In the genomic region with DNA sequence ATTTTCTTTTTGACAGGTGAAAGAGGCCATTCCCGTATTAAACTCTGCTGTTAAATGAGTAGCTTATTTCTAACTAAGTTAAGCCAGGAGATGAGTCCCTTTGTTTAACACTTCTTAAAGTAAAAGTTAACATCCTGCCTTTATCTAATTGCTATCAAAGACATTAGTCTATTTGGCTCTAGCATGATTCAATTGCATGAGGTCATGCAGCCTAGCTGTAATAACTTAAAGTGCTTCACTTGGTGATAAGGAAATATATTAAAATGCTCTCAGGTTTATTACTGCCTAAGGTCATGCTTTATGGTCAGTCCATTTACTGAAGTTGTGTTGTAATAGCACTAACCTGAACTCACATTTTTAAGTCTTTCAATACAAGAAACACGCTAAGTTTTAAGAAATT, we compare ENCODE assay signal across 1 cellular context.
TF ChIP-seq lines count a peak whose summit lies in the region.

No MANE protein-coding gene starts in this region.

TF ChIP-seq in K562, 482 proteins besides CTCF, POLR2A, EP300 and RAD21 (continued from another document):
- TF ChIP-seq, protein P1, sequence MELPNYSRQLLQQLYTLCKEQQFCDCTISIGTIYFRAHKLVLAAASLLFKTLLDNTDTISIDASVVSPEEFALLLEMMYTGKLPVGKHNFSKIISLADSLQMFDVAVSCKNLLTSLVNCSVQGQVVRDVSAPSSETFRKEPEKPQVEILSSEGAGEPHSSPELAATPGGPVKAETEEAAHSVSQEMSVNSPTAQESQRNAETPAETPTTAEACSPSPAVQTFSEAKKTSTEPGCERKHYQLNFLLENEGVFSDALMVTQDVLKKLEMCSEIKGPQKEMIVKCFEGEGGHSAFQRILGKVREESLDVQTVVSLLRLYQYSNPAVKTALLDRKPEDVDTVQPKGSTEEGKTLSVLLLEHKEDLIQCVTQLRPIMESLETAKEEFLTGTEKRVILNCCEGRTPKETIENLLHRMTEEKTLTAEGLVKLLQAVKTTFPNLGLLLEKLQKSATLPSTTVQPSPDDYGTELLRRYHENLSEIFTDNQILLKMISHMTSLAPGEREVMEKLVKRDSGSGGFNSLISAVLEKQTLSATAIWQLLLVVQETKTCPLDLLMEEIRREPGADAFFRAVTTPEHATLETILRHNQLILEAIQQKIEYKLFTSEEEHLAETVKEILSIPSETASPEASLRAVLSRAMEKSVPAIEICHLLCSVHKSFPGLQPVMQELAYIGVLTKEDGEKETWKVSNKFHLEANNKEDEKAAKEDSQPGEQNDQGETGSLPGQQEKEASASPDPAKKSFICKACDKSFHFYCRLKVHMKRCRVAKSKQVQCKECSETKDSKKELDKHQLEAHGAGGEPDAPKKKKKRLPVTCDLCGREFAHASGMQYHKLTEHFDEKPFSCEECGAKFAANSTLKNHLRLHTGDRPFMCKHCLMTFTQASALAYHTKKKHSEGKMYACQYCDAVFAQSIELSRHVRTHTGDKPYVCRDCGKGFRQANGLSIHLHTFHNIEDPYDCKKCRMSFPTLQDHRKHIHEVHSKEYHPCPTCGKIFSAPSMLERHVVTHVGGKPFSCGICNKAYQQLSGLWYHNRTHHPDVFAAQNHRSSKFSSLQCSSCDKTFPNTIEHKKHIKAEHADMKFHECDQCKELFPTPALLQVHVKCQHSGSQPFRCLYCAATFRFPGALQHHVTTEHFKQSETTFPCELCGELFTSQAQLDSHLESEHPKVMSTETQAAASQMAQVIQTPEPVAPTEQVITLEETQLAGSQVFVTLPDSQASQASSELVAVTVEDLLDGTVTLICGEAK (IDR thresholded peaks at IDR 0.05) = no peak
- TF ChIP-seq, protein P1 (CRISPR knock-in tag; IDR thresholded peaks at IDR 0.05) = no peak
- TF ChIP-seq ZBTB26 (CRISPR knock-in tag; IDR thresholded peaks at IDR 0.05) (no peak), SRF (CRISPR knock-in tag; IDR thresholded peaks at IDR 0.05) (no peak)
- TF ChIP-seq, protein P2, sequence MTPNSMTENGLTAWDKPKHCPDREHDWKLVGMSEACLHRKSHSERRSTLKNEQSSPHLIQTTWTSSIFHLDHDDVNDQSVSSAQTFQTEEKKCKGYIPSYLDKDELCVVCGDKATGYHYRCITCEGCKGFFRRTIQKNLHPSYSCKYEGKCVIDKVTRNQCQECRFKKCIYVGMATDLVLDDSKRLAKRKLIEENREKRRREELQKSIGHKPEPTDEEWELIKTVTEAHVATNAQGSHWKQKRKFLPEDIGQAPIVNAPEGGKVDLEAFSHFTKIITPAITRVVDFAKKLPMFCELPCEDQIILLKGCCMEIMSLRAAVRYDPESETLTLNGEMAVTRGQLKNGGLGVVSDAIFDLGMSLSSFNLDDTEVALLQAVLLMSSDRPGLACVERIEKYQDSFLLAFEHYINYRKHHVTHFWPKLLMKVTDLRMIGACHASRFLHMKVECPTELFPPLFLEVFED (CRISPR knock-in tag; conservative IDR thresholded peaks at IDR 0.05) = no peak
